In genomic region chr17:19592316-19592715, GRCh38 we compare ENCODE assay signal across 39 cellular contexts. TPM values are rescaled to one million over a fixed set of nuclear protein-coding genes. Genes with fewer than 3 reads are reported as not detected.
"Had no signal": no experiment of that assay in that cellular context is flagged by ENCODE, and none has a peak within 500 bp of the region (broad histone marks: within the 10 kb centered on the region; RNA-seq: fewer than 3 reads in every experiment).

No MANE protein-coding gene starts in this region.

- H3K4me1 Mint-ChIP-seq: activated naive CD4-positive, alpha-beta T cell treated with anti-CD3 and anti-CD28 coated beads, Interleukin-2, amount 10 ng/mL, durations not matched to agents 7 days and 5 days; activated naive CD4-positive, alpha-beta T cell treated with anti-CD3 and anti-CD28 coated beads, Interleukin-2, amount 50 U/mL, for 24 hours; activated naive CD8-positive, alpha-beta T cell treated with anti-CD3 and anti-CD28 coated beads for 36 hours; activated naive CD8-positive, alpha-beta T cell treated with anti-CD3 and anti-CD28 coated beads, Interleukin-2, amount 10 ng/mL, durations not matched to agents 7 days and 5 days; activated naive CD8-positive, alpha-beta T cell treated with anti-CD3 and anti-CD28 coated beads, Interleukin-2, amount 50 U/mL, for 24 hours; activated T-helper 17 cell treated with anti-CD3 and anti-CD28 coated beads, Interleukin-2, amount 50 U/mL, for 72 hours; brain; central memory CD8-positive, alpha-beta T cell had no signal

- H3K27ac ChIP-seq: adrenal gland, ascending aorta, body of pancreas, brain microvascular endothelial cell, breast epithelium, cardiac muscle cell had no signal

- FAIRE-seq: astrocyte had no signal

- H3K27ac Mint-ChIP-seq: activated naive CD4-positive, alpha-beta T cell treated with anti-CD3 and anti-CD28 coated beads for 36 hours; activated naive CD4-positive, alpha-beta T cell treated with anti-CD3 and anti-CD28 coated beads, Interleukin-2, amount 10 ng/mL, durations not matched to agents 7 days and 5 days; activated naive CD4-positive, alpha-beta T cell treated with anti-CD3 and anti-CD28 coated beads, Interleukin-2, amount 50 U/mL, for 24 hours; activated naive CD4-positive, alpha-beta T cell treated with anti-CD3 and anti-CD28 coated beads, Interleukin-2, amount 50 U/mL, for 72 hours; activated naive CD8-positive, alpha-beta T cell; activated naive CD8-positive, alpha-beta T cell treated with anti-CD3 and anti-CD28 coated beads for 36 hours; activated naive CD8-positive, alpha-beta T cell treated with anti-CD3 and anti-CD28 coated beads, Interleukin-2, amount 10 ng/mL, durations not matched to agents 7 days and 5 days; activated naive CD8-positive, alpha-beta T cell treated with anti-CD3 and anti-CD28 coated beads, Interleukin-2, amount 50 U/mL, for 24 hours; activated T-cell treated with anti-CD3 and anti-CD28 coated beads, Interleukin-2, amount 50 U/mL, for 24 hours; activated T-cell treated with anti-CD3 and anti-CD28 coated beads, Interleukin-2, amount 50 U/mL, for 72 hours; activated T-helper 1 cell treated with anti-CD3 and anti-CD28 coated beads, Interleukin-12 subunit alpha, Interleukin-12 subunit beta, Interleukin-2, Interleukin-4 antibody, amounts not matched to agents 30 ng/mL and 10 ng/mL and 1 ng/mL, durations not matched to agents 14 hours and 24 hours and 36 hours; activated T-helper 17 cell treated with anti-CD3 and anti-CD28 coated beads, Interleukin-2, amount 50 U/mL, for 72 hours; activated T-helper 2 cell treated with anti-CD3 and anti-CD28 coated beads, Interferon-gamma antibody, Interleukin-2, Interleukin-4, amounts not matched to agents 10 μg/mL and 5 μg/mL and 100 μg/mL, durations not matched to agents 14 hours and 24 hours and 36 hours had no signal

- H3K4me3 Mint-ChIP-seq: activated naive CD4-positive, alpha-beta T cell treated with anti-CD3 and anti-CD28 coated beads for 36 hours; activated naive CD4-positive, alpha-beta T cell treated with anti-CD3 and anti-CD28 coated beads, Interleukin-2, amount 10 ng/mL, durations not matched to agents 7 days and 5 days; activated naive CD4-positive, alpha-beta T cell treated with anti-CD3 and anti-CD28 coated beads, Interleukin-2, amount 50 U/mL, for 24 hours; activated naive CD8-positive, alpha-beta T cell; activated naive CD8-positive, alpha-beta T cell treated with anti-CD3 and anti-CD28 coated beads for 36 hours; activated naive CD8-positive, alpha-beta T cell treated with anti-CD3 and anti-CD28 coated beads, Interleukin-2, amount 10 ng/mL, durations not matched to agents 7 days and 5 days; activated naive CD8-positive, alpha-beta T cell treated with anti-CD3 and anti-CD28 coated beads, Interleukin-2, amount 50 U/mL, for 24 hours; activated T-cell treated with anti-CD3 and anti-CD28 coated beads, Interleukin-2, amount 50 U/mL, for 24 hours; activated T-cell treated with anti-CD3 and anti-CD28 coated beads, Interleukin-2, amount 50 U/mL, for 4 hours; activated T-cell treated with anti-CD3 and anti-CD28 coated beads, Interleukin-2, amount 50 U/mL, for 72 hours; activated T-helper 1 cell treated with anti-CD3 and anti-CD28 coated beads, Interleukin-12 subunit alpha, Interleukin-12 subunit beta, Interleukin-2, Interleukin-4 antibody, amounts not matched to agents 30 ng/mL and 10 ng/mL and 1 ng/mL, durations not matched to agents 14 hours and 24 hours and 36 hours; activated T-helper 17 cell treated with anti-CD3 and anti-CD28 coated beads, Interleukin-2, amount 50 U/mL, for 72 hours; brain; central memory CD8-positive, alpha-beta T cell had no signal

- H3K4me3 ChIP-seq: adrenal gland, ascending aorta, body of pancreas, breast epithelium, cardiac muscle cell had no signal

- H3K36me3 ChIP-seq: adrenal gland, ascending aorta, brain microvascular endothelial cell, breast epithelium, cardiac muscle cell had no signal

- H3K36me3 Mint-ChIP-seq: activated naive CD4-positive, alpha-beta T cell treated with anti-CD3 and anti-CD28 coated beads, Interleukin-2, amount 10 ng/mL, durations not matched to agents 7 days and 5 days; activated naive CD4-positive, alpha-beta T cell treated with anti-CD3 and anti-CD28 coated beads, Interleukin-2, amount 50 U/mL, for 24 hours; activated naive CD4-positive, alpha-beta T cell treated with anti-CD3 and anti-CD28 coated beads, Interleukin-2, amount 50 U/mL, for 72 hours; activated naive CD8-positive, alpha-beta T cell; activated naive CD8-positive, alpha-beta T cell treated with anti-CD3 and anti-CD28 coated beads for 36 hours; activated naive CD8-positive, alpha-beta T cell treated with anti-CD3 and anti-CD28 coated beads, Interleukin-2, amount 10 ng/mL, durations not matched to agents 7 days and 5 days; brain had no signal

- H3K27me3 ChIP-seq: adrenal gland, ascending aorta, body of pancreas, brain microvascular endothelial cell, breast epithelium, cardiac muscle cell had no signal

- H3K9me3 Mint-ChIP-seq: activated naive CD4-positive, alpha-beta T cell treated with anti-CD3 and anti-CD28 coated beads for 36 hours; activated naive CD4-positive, alpha-beta T cell treated with anti-CD3 and anti-CD28 coated beads, Interleukin-2, amount 10 ng/mL, durations not matched to agents 7 days and 5 days; activated naive CD4-positive, alpha-beta T cell treated with anti-CD3 and anti-CD28 coated beads, Interleukin-2, amount 50 U/mL, for 24 hours; activated naive CD4-positive, alpha-beta T cell treated with anti-CD3 and anti-CD28 coated beads, Interleukin-2, amount 50 U/mL, for 72 hours; activated naive CD8-positive, alpha-beta T cell treated with anti-CD3 and anti-CD28 coated beads for 36 hours; activated naive CD8-positive, alpha-beta T cell treated with anti-CD3 and anti-CD28 coated beads, Interleukin-2, amount 10 ng/mL, durations not matched to agents 7 days and 5 days; activated naive CD8-positive, alpha-beta T cell treated with anti-CD3 and anti-CD28 coated beads, Interleukin-2, amount 50 U/mL, for 24 hours; activated T-cell treated with anti-CD3 and anti-CD28 coated beads, Interleukin-2, amount 50 U/mL, for 24 hours; activated T-cell treated with anti-CD3 and anti-CD28 coated beads, Interleukin-2, amount 50 U/mL, for 4 hours; activated T-cell treated with anti-CD3 and anti-CD28 coated beads, Interleukin-2, amount 50 U/mL, for 72 hours; activated T-helper 1 cell treated with anti-CD3 and anti-CD28 coated beads, Interleukin-12 subunit alpha, Interleukin-12 subunit beta, Interleukin-2, Interleukin-4 antibody, amounts not matched to agents 30 ng/mL and 10 ng/mL and 1 ng/mL, durations not matched to agents 14 hours and 24 hours and 36 hours; activated T-helper 17 cell treated with anti-CD3 and anti-CD28 coated beads, Interleukin-2, amount 50 U/mL, for 72 hours; activated T-helper 2 cell treated with anti-CD3 and anti-CD28 coated beads, Interferon-gamma antibody, Interleukin-2, Interleukin-4, amounts not matched to agents 10 μg/mL and 5 μg/mL and 100 μg/mL, durations not matched to agents 14 hours and 24 hours and 36 hours; central memory CD8-positive, alpha-beta T cell had no signal

- ATAC-seq: activated naive CD4-positive, alpha-beta T cell treated with anti-CD3 and anti-CD28 coated beads, Interleukin-2, amount 50 U/mL, for 72 hours; activated naive CD8-positive, alpha-beta T cell treated with anti-CD3 and anti-CD28 coated beads, Interleukin-2, amount 50 U/mL, for 24 hours; activated T-cell treated with anti-CD3 and anti-CD28 coated beads, Interleukin-2, amount 50 U/mL, for 4 hours; activated T-cell treated with anti-CD3 and anti-CD28 coated beads, Interleukin-2, amount 50 U/mL, for 72 hours; activated T-helper 17 cell treated with anti-CD3 and anti-CD28 coated beads, Interleukin-2, amount 50 U/mL, for 72 hours; body of pancreas had no signal

- H3K9me3 ChIP-seq: adrenal gland, ascending aorta, body of pancreas, breast epithelium had no signal

- H3K4me1 ChIP-seq: adrenal gland, ascending aorta, body of pancreas, breast epithelium had no signal

- DNase-seq: activated effector memory CD4-positive, alpha-beta T cell treated with anti-CD3 and anti-CD28 coated beads, Interleukin-2, amount 50 U/mL, for 16 hours; activated effector memory CD4-positive, alpha-beta T cell treated with Interleukin-2 at 50 U/mL for 16 hours; activated gamma-delta T cell; activated gamma-delta T cell treated with Interleukin-2 at 50 U/mL for 16 hours; activated naive CD4-positive, alpha-beta T cell; activated naive CD4-positive, alpha-beta T cell treated with anti-CD3 and anti-CD28 coated beads for 36 hours; activated naive CD4-positive, alpha-beta T cell treated with anti-CD3 and anti-CD28 coated beads, Interleukin-2, amount 10 ng/mL, durations not matched to agents 7 days and 5 days; activated naive CD4-positive, alpha-beta T cell treated with anti-CD3 and anti-CD28 coated beads, Interleukin-2, amount 50 U/mL, for 16 hours; activated naive CD4-positive, alpha-beta T cell treated with Interleukin-2 at 50 U/mL for 16 hours; activated naive CD8-positive, alpha-beta T cell treated with anti-CD3 and anti-CD28 coated beads for 36 hours; activated naive CD8-positive, alpha-beta T cell treated with anti-CD3 and anti-CD28 coated beads, Interleukin-2, amount 10 ng/mL, durations not matched to agents 7 days and 5 days; activated naive CD8-positive, alpha-beta T cell treated with anti-CD3 and anti-CD28 coated beads, Interleukin-2, amount 50 U/mL, for 24 hours; activated T-cell treated with anti-CD3 and anti-CD28 coated beads for 4 hours; activated T-cell treated with anti-CD3 and anti-CD28 coated beads, Interleukin-2, amount 50 U/mL, for 1 hour; activated T-cell treated with anti-CD3 and anti-CD28 coated beads, Interleukin-2, amount 50 U/mL, for 24 hours; activated T-cell treated with anti-CD3 and anti-CD28 coated beads, Interleukin-2, amount 50 U/mL, for 4 hours; activated T-cell treated with anti-CD3 and anti-CD28 coated beads, Interleukin-2, amount 50 U/mL, for 48 hours; activated T-cell treated with anti-CD3 and anti-CD28 coated beads, Interleukin-2, amount 50 U/mL, for 72 hours; amniotic stem cell; amygdala; anterior cingulate cortex; body of pancreas; brain microvascular endothelial cell; caudate nucleus; central memory CD4-positive, alpha-beta T cell; cerebellar nuclear complex had no signal

RNA-seq across cellular contexts. Expression of gene SLC47A1, which starts 58.7 kb away (rescaled TPM):
- total RNA-seq: activated naive CD8-positive, alpha-beta T cell treated with anti-CD3 and anti-CD28 coated beads for 36 hours; activated naive CD8-positive, alpha-beta T cell treated with anti-CD3 and anti-CD28 coated beads, Interleukin-2, amount 10 ng/mL, durations not matched to agents 7 days and 5 days; body of pancreas had no signal
